In genomic region chr12:11795192-11795909, GRCh38 we compare ENCODE assay signal across 12 cellular contexts.
A peak's percentile ranks its signal among the peaks of the same experiment; 100 is the strongest.
DNase-seq lines count a peak whose midpoint lies in the region; ATAC-seq and TF ChIP-seq lines count a peak whose summit lies in the region.
"Had no signal": no experiment of that assay in that cellular context is flagged by ENCODE, and none has a peak within 500 bp of the region (broad histone marks: within the 10 kb centered on the region; RNA-seq: fewer than 3 reads in every experiment).

No MANE protein-coding gene starts in this region.

- peaks cover 58% of the 10 kb centered on the region for H3K4me1 ChIP-seq in lower lobe of right lung
- H3K4me1 ChIP-seq in thoracic aorta (ENCODE audit: control insufficient read depth in 1 of 2, low read depth in 2 of 2): peaks cover 53 to 84% of the 10 kb centered on the region in 2 donors

- peak overlapping the region; percentile 5 for H3K27ac ChIP-seq in lower lobe of right lung
- H3K27ac ChIP-seq in thoracic aorta: peak overlapping the region; percentile 83 to 88

- TF ChIP-seq EP300 in Ishikawa (IDR thresholded peaks at IDR 0.05; ENCODE audit: borderline replicate concordance): no peak

- no peaks in the 10 kb centered on the region for H3K27me3 ChIP-seq in lower lobe of right lung (ENCODE audit: low read depth)
- H3K27me3 ChIP-seq in thoracic aorta (replicated peaks; ENCODE audit: insufficient read depth): no peaks in the 10 kb centered on the region

- H3K27me3 Mint-ChIP-seq in activated T-helper 17 cell treated with anti-CD3 and anti-CD28 coated beads, Interleukin-2, amount 50 U/mL, for 72 hours: no peaks in the 10 kb centered on the region
- H3K27me3 Mint-ChIP-seq: activated naive CD8-positive, alpha-beta T cell treated with anti-CD3 and anti-CD28 coated beads for 36 hours had no signal

- no peak overlapping the region for H3K27ac Mint-ChIP-seq in activated T-helper 17 cell treated with anti-CD3 and anti-CD28 coated beads, Interleukin-2, amount 50 U/mL, for 72 hours
- H3K27ac Mint-ChIP-seq: activated naive CD8-positive, alpha-beta T cell treated with anti-CD3 and anti-CD28 coated beads for 36 hours; natural killer cell had no signal

- no peaks in the 10 kb centered on the region for H3K36me3 ChIP-seq in lower lobe of right lung
- no peaks in the 10 kb centered on the region for H3K36me3 ChIP-seq in thoracic aorta

- ATAC-seq in activated T-helper 17 cell treated with anti-CD3 and anti-CD28 coated beads, Interleukin-2, amount 50 U/mL, for 72 hours (replicated peaks): no peak
- peak; percentile 28 to 38 for ATAC-seq in lower lobe of right lung
- ATAC-seq in thoracic aorta (ENCODE audit: insufficient number of reproducible peaks, low FRiP score, low read depth): no peak
- ATAC-seq: natural killer cell had no signal

- H3K9me3 ChIP-seq in lower lobe of right lung (no peaks in the 10 kb centered on the region), thoracic aorta (no peaks in the 10 kb centered on the region)

- H3K9me3 Mint-ChIP-seq in activated T-helper 17 cell treated with anti-CD3 and anti-CD28 coated beads, Interleukin-2, amount 50 U/mL, for 72 hours: no peaks in the 10 kb centered on the region
- H3K9me3 Mint-ChIP-seq: activated naive CD8-positive, alpha-beta T cell treated with anti-CD3 and anti-CD28 coated beads for 36 hours; natural killer cell had no signal

- no peak for TF ChIP-seq CTCF in lower lobe of right lung (IDR thresholded peaks at IDR 0.05)
- TF ChIP-seq CTCF in thoracic aorta (IDR thresholded peaks at IDR 0.05): no peak

- intact Hi-C loops in lower lobe of right lung (cut with DNase I): no loop called here

- no peak overlapping the region for H3K4me3 ChIP-seq in lower lobe of right lung
- no peak overlapping the region for H3K4me3 ChIP-seq in thoracic aorta

- peak overlapping the region; percentile 20 for H3K4me3 Mint-ChIP-seq in activated T-helper 17 cell treated with anti-CD3 and anti-CD28 coated beads, Interleukin-2, amount 50 U/mL, for 72 hours
- H3K4me3 Mint-ChIP-seq: activated naive CD8-positive, alpha-beta T cell treated with anti-CD3 and anti-CD28 coated beads for 36 hours; natural killer cell had no signal

- peaks cover 46% of the 10 kb centered on the region for H3K4me1 Mint-ChIP-seq in activated T-helper 17 cell treated with anti-CD3 and anti-CD28 coated beads, Interleukin-2, amount 50 U/mL, for 72 hours

- no peak for DNase-seq in lower lobe of right lung
- no peak for DNase-seq in thoracic aorta (ENCODE audit: low spot score)
- no peak for DNase-seq in SKM-1 (lab: John Stamatoyannopoulos, UW; ENCODE audit: unreplicated experiment)
- no peak for DNase-seq in NCI-H1436 (lab: John Stamatoyannopoulos, UW)
- no peak for DNase-seq in NCI-H69 (lab: John Stamatoyannopoulos, UW)
- DNase-seq: activated CD4-positive, alpha-beta T cell treated with anti-CD3 and anti-CD28 coated beads, Interleukin-2, amount 50 U/mL, for 4 hours; activated naive CD8-positive, alpha-beta T cell treated with anti-CD3 and anti-CD28 coated beads for 36 hours; effector CD4-positive, alpha-beta T cell; natural killer cell; stimulated activated CD4-positive, alpha-beta T cell treated with anti-CD3 and anti-CD28 coated beads, Interleukin-1b, Interleukin-23, amount 100 ng/mL, for 48 hours had no signal

- peaks cover 44% of the 10 kb centered on the region for H3K36me3 Mint-ChIP-seq in activated T-helper 17 cell treated with anti-CD3 and anti-CD28 coated beads, Interleukin-2, amount 50 U/mL, for 72 hours (ENCODE audit: low read depth)
- H3K36me3 Mint-ChIP-seq: natural killer cell had no signal

- TF ChIP-seq RAD21 in Ishikawa (IDR thresholded peaks at IDR 0.05; ENCODE audit: low read depth): no peak

TF ChIP-seq in Ishikawa, 13 proteins besides CTCF, POLR2A, EP300 and RAD21:
- TF ChIP-seq USF1 (IDR thresholded peaks at IDR 0.05) (no peak; the same call in 1 of the 2 replicates), NFIC (IDR thresholded peaks at IDR 0.05) (peak; percentile 43; the same call in 1 of the 2 replicates), TEAD4 (IDR thresholded peaks at IDR 0.05) (no peak), YY1 (IDR thresholded peaks at IDR 0.05; ENCODE audit: low read depth) (no peak), TCF12 (IDR thresholded peaks at IDR 0.05; ENCODE audit: low read depth) (no peak)
- TF ChIP-seq, protein P1, sequence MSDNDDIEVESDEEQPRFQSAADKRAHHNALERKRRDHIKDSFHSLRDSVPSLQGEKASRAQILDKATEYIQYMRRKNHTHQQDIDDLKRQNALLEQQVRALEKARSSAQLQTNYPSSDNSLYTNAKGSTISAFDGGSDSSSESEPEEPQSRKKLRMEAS (IDR thresholded peaks at IDR 0.05): no peak; the same call in 1 of the 2 replicates

Comparison
In these comparisons a context has a peak if more than half of its experiments do, and no peak if none do; other contexts are left out.
1. ATAC-seq: peak in lower lobe of right lung (2 of 2); none in activated T-helper 17 cell treated with anti-CD3 and anti-CD28 coated beads, Interleukin-2, amount 50 U/mL, for 72 hours (single experiment) and thoracic aorta (single experiment).